ENCODE assay signal across 16 cellular contexts in genomic region chr4:99321241-99322191, GRCh38. TPM values are rescaled to one million over a fixed set of nuclear protein-coding genes. Genes with fewer than 3 reads are reported as not detected.
DNase-seq lines count a peak whose midpoint lies in the region; ATAC-seq, FAIRE-seq and TF ChIP-seq lines count a peak whose summit lies in the region.
"Had no signal": no experiment of that assay in that cellular context is flagged by ENCODE, and none has a peak within 500 bp of the region (broad histone marks: within the 10 kb centered on the region; RNA-seq: fewer than 3 reads in every experiment).

Gene ADH1B, minus strand, starts transcription at chr4:99321401. Its CDS starts 70 bp downstream, at chr4:99321331.

- no peak for TF ChIP-seq POLR2A in Peyer's patch (IDR thresholded peaks at IDR 0.05)
- no peak for TF ChIP-seq POLR2A in spleen (IDR thresholded peaks at IDR 0.05)
- no peak for TF ChIP-seq POLR2A in H54 (IDR thresholded peaks at IDR 0.05; ENCODE audit: low read depth, low read length)

- H3K27ac ChIP-seq in Peyer's patch (peak within 1 kb of the TSS; percentile 25 to 63 (median 36)), lower lobe of right lung (peak within 1 kb of the TSS; percentile 65), spleen (peak within 1 kb of the TSS in 5 of 8 donors; percentile 14 to 50 (median 28))
- H3K27ac ChIP-seq: KMS-11, VCaP had no signal

- H3K4me3 ChIP-seq in Peyer's patch (peak within 1 kb of the TSS in 3 of 4 donors; percentile 24 to 39 (median 36)), lower lobe of right lung (peak within 1 kb of the TSS; percentile 51), spleen (peak within 1 kb of the TSS in 6 of 8 donors; percentile 0 to 49 (median 26))
- H3K4me3 ChIP-seq: smooth muscle cell had no signal

- no peak for FAIRE-seq in H54 (lab: Jason Lieb, UNC)

- DNase-seq in Peyer's patch (no peak), fibroblast of the conjunctiva (ENCODE audit: low read depth) (peak; percentile 56), lower lobe of right lung (no peak), spleen (no peak), NCI-H187 treated with DMSO at 0.1 percent for 48 hours (lab: John Stamatoyannopoulos, UW) (no peak), H54 (ENCODE audit: insufficient read length, low spot score) (no peak), ACHN (no peak)
- DNase-seq: activated naive CD8-positive, alpha-beta T cell treated with anti-CD3 and anti-CD28 coated beads, Interleukin-2, amount 50 U/mL, for 24 hours; head of caudate nucleus; NCI-H2029 treated with DMSO at 0.1 percent for 48 hours; NK-92 treated with Interleukin-12 subunit alpha and Interleukin-12 subunit beta, amount 100 ng/mL, for 24 hours had no signal

- H3K9me3 ChIP-seq in Peyer's patch (no peaks in the 10 kb centered on the region), lower lobe of right lung (no peaks in the 10 kb centered on the region), spleen (peaks cover 0 to 3% (median 0%) of the 10 kb centered on the region in 8 donors)

- intact Hi-C loops in lower lobe of right lung (cut with DNase I) (no loop called here), spleen (cut with DNase I; ENCODE audit: low total_unique reads) (no loop called here)

- H3K4me1 ChIP-seq in Peyer's patch, result no peaks in the 10 kb centered on the region
- peaks cover 14% of the 10 kb centered on the region for H3K4me1 ChIP-seq in lower lobe of right lung
- H3K4me1 ChIP-seq in spleen, result no peaks in the 10 kb centered on the region

- no peak for TF ChIP-seq CTCF in Peyer's patch (IDR thresholded peaks at IDR 0.05)
- no peak for TF ChIP-seq CTCF in lower lobe of right lung (IDR thresholded peaks at IDR 0.05)
- no peak for TF ChIP-seq CTCF in spleen (IDR thresholded peaks at IDR 0.05 in 8 of 11, conservative IDR thresholded peaks at IDR 0.05 in 3 of 11)

- in situ Hi-C loops in ACHN (cut with HindIII; ENCODE audit: low pct_ligation_motif_present, low pct_unique_long_range_greater_than_20kb, low sequenced_read_pairs), result no loop called here

- H3K27me3 ChIP-seq in Peyer's patch, result no peaks in the 10 kb centered on the region
- H3K27me3 ChIP-seq in lower lobe of right lung (ENCODE audit: low read depth), result no peaks in the 10 kb centered on the region
- H3K27me3 ChIP-seq in spleen (replicated peaks in 1 of 7), result no peaks in the 10 kb centered on the region

- 42 to 59% (median 47%) methylated on average over 8 of the region's 8 CpGs for WGBS in spleen, 5 donors

- no peak for ATAC-seq in lower lobe of right lung
- ATAC-seq in GM18517 (IDR thresholded peaks at IDR 0.05; ENCODE audit: unreplicated experiment), result no peak
- ATAC-seq: activated naive CD8-positive, alpha-beta T cell treated with anti-CD3 and anti-CD28 coated beads, Interleukin-2, amount 50 U/mL, for 24 hours had no signal

- H3K36me3 ChIP-seq in Peyer's patch (no peaks in the 10 kb centered on the region), lower lobe of right lung (peaks cover 12% of the 10 kb centered on the region), spleen (no peaks in the 10 kb centered on the region)

RNA-seq across cellular contexts. Expression of gene ADH1B, which starts in this region (rescaled TPM):
- total RNA-seq in Peyer's patch, result 100 to 1,000 TPM in 2 of 4 donors, 10 to 100 TPM in 2; 72.0 to 367 (median 194) TPM
- 644 TPM for total RNA-seq in lower lobe of right lung
- 100 to 1,000 TPM in 3 of 7 donors, 10 to 100 TPM in 4; 41.4 to 330 (median 97.3) TPM for total RNA-seq in spleen
- 10 to 100 TPM; 39.3 to 65.1 (median 57.5) TPM for polyA plus RNA-seq in spleen
- total RNA-seq: mononuclear cell, smooth muscle cell had no signal
- polyA plus RNA-seq: smooth muscle cell had no signal
